ENCODE assay signal across 8 cellular contexts in genomic region chr19:12778020-12778904, GRCh38. TPM values are rescaled to one million over a fixed set of nuclear protein-coding genes. Genes with fewer than 3 reads are reported as not detected.
DNase-seq lines count a peak whose midpoint lies in the region; ATAC-seq lines count a peak whose summit lies in the region.

No MANE protein-coding gene starts in this region.

- peak; percentile 22 for ATAC-seq in stimulated activated naive CD8-positive, alpha-beta T cell treated with anti-CD3 and anti-CD28 coated beads, Interleukin-15, amount 100 ng/mL, for 72 hours

- peaks cover 58% of the 10 kb centered on the region for H3K4me1 Mint-ChIP-seq in stimulated activated naive CD8-positive, alpha-beta T cell treated with anti-CD3 and anti-CD28 coated beads, Interleukin-15, amount 100 ng/mL, for 72 hours

- H3K27ac Mint-ChIP-seq in stimulated activated naive CD8-positive, alpha-beta T cell treated with anti-CD3 and anti-CD28 coated beads, Interleukin-15, amount 100 ng/mL, for 72 hours = peak overlapping the region; percentile 90 to 94

- DNase-seq in NCI-H1417 (lab: John Stamatoyannopoulos, UW) (peak in 2 of 3 experiments; percentile 92 to 93), NCI-H1417 treated with DMSO at 0.1 percent for 48 hours (lab: John Stamatoyannopoulos, UW) (no peak), NCI-H1092 (lab: John Stamatoyannopoulos, UW) (peak; percentile 73), UCSD-AML1 (lab: John Stamatoyannopoulos, UW; ENCODE audit: unreplicated experiment) (peak; percentile 85), lung microvascular endothelial cell (ENCODE audit: low read depth in 2 of 2) (peak; percentile 88 to 91), RKO (ENCODE audit: low spot score) (no peak)
- DNase-seq in effector CD4-positive, alpha-beta T cell = peak; percentile 35
- DNase-seq in stimulated activated naive CD8-positive, alpha-beta T cell treated with anti-CD3 and anti-CD28 coated beads, Interleukin-15, amount 100 ng/mL, for 72 hours = peak; percentile 59 to 69

- H3K4me3 Mint-ChIP-seq in stimulated activated naive CD8-positive, alpha-beta T cell treated with anti-CD3 and anti-CD28 coated beads, Interleukin-15, amount 100 ng/mL, for 72 hours = peak overlapping the region; percentile 89 to 94

- H3K27me3 Mint-ChIP-seq in stimulated activated naive CD8-positive, alpha-beta T cell treated with anti-CD3 and anti-CD28 coated beads, Interleukin-15, amount 100 ng/mL, for 72 hours = no peaks in the 10 kb centered on the region

- no peaks in the 10 kb centered on the region for H3K9me3 Mint-ChIP-seq in stimulated activated naive CD8-positive, alpha-beta T cell treated with anti-CD3 and anti-CD28 coated beads, Interleukin-15, amount 100 ng/mL, for 72 hours

RNA-seq across cellular contexts. Expression of gene HOOK2, which starts 2.9 kb away (rescaled TPM):
- total RNA-seq in lung microvascular endothelial cell = 5.4 and 9.3 TPM in 2 replicates

RNA-seq across cellular contexts. Expression of gene JUNB, which starts 13.0 kb away (rescaled TPM):
- 59.3 and 124 TPM in 2 replicates for total RNA-seq in lung microvascular endothelial cell

RNA-seq across cellular contexts. Expression of gene PRDX2, which starts 23.3 kb away (rescaled TPM):
- total RNA-seq in lung microvascular endothelial cell = 185 and 189 TPM in 2 replicates

RNA-seq across cellular contexts. Expression of gene THSD8, which starts 23.6 kb away (rescaled TPM):
- 0.20 TPM in 1 of 2 replicates, not detected in the other for total RNA-seq in lung microvascular endothelial cell

RNA-seq across cellular contexts. Expression of gene BEST2, which starts 26.7 kb away (rescaled TPM):
- not detected in 2 replicates for total RNA-seq in lung microvascular endothelial cell

Comparison
In these comparisons a context has a peak if more than half of its experiments do, and no peak if none do; other contexts are left out.
1. DNase-seq: peak in NCI-H1417 (2 of 3), NCI-H1092 (single experiment), UCSD-AML1 (single experiment), effector CD4-positive, alpha-beta T cell (single experiment), lung microvascular endothelial cell (2 of 2) and stimulated activated naive CD8-positive, alpha-beta T cell treated with anti-CD3 and anti-CD28 coated beads, Interleukin-15, amount 100 ng/mL, for 72 hours (2 of 2); none in NCI-H1417 treated with DMSO at 0.1 percent for 48 hours (single experiment) and RKO (single experiment).